In the genomic region with DNA sequence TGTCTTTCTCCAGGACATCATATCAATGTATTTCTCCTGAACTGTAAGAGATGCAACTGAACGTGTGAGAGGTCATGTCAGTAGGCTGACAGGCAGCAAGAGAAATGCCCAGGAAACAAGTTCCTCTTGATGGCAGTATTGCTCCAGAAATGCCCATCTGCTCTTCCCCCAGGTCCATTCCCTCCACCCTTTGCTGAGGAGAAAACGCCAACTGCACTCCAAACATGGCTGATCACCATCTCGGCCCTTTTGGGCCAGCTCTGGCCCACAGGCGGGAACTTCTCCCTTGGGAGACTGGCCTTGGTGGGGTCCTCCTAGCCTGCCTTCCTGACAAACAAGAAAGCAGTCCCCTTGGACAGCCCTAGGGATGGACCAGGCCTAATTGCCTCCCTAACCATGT, we compare ENCODE assay signal across 8 cellular contexts.
DNase-seq lines count a peak whose midpoint lies in the region; ATAC-seq and TF ChIP-seq lines count a peak whose summit lies in the region.

No MANE protein-coding gene starts in this region.

- TF ChIP-seq CTCF in right atrium auricular region (IDR thresholded peaks at IDR 0.05) (peak in 1 of 2 donors; percentile 58), colonic mucosa (IDR thresholded peaks at IDR 0.05) (peak; percentile 29)

- H3K9me3 Mint-ChIP-seq in activated CD4-positive, alpha-beta T cell treated with anti-CD3 and anti-CD28 coated beads for 36 hours (ENCODE audit: low read depth) = no peaks in the 10 kb centered on the region

- POLR2A ChIA-PET in activated CD4-positive, alpha-beta T cell treated with anti-CD3 and anti-CD28 coated beads for 36 hours (lab: Charles Lee) = no interaction called here

- H3K4me3 Mint-ChIP-seq in activated CD4-positive, alpha-beta T cell treated with anti-CD3 and anti-CD28 coated beads for 36 hours = no peak overlapping the region

- intact Hi-C loops in Right ventricle myocardium inferior (cut with DNase I) = no loop called here
- intact Hi-C loops in colonic mucosa (cut with DNase I) = no loop called here
- intact Hi-C loops in activated CD4-positive, alpha-beta T cell treated with anti-CD3 and anti-CD28 coated beads for 36 hours (cut with DNase I, micrococcal nuclease) = no loop called here

- no peaks in the 10 kb centered on the region for H3K9me3 ChIP-seq in right atrium auricular region
- H3K9me3 ChIP-seq in colonic mucosa = no peaks in the 10 kb centered on the region

- peak; percentile 55 for DNase-seq in right atrium auricular region (ENCODE audit: low spot score)
- DNase-seq in Right ventricle myocardium inferior (ENCODE audit: missing footprints) = no peak
- peak; percentile 5 to 14 for DNase-seq in NCI-H1930 (lab: John Stamatoyannopoulos, UW)
- peak; percentile 41 for DNase-seq in colonic mucosa
- no peak for DNase-seq in activated CD4-positive, alpha-beta T cell treated with anti-CD3 and anti-CD28 coated beads for 36 hours
- no peak for DNase-seq in stimulated activated CD8-positive, alpha-beta memory T cell treated with anti-CD3 and anti-CD28 coated beads, Interleukin-4, amount 100 ng/mL, for 48 hours

- no peaks in the 10 kb centered on the region for H3K4me1 Mint-ChIP-seq in activated CD4-positive, alpha-beta T cell treated with anti-CD3 and anti-CD28 coated beads for 36 hours

- no peak overlapping the region for H3K27ac Mint-ChIP-seq in activated CD4-positive, alpha-beta T cell treated with anti-CD3 and anti-CD28 coated beads for 36 hours

- H3K4me3 ChIP-seq in right atrium auricular region (no peak overlapping the region), colonic mucosa (no peak overlapping the region)

- no peaks in the 10 kb centered on the region for H3K36me3 Mint-ChIP-seq in activated CD4-positive, alpha-beta T cell treated with anti-CD3 and anti-CD28 coated beads for 36 hours (ENCODE audit: low read depth)

- H3K27ac ChIP-seq in right atrium auricular region (no peak overlapping the region), colonic mucosa (no peak overlapping the region), temporal lobe (ENCODE audit: low read depth, low read length) (peak overlapping the region; percentile 59)

- H3K36me3 ChIP-seq in right atrium auricular region (no peaks in the 10 kb centered on the region), colonic mucosa (no peaks in the 10 kb centered on the region)

- CTCF ChIA-PET in activated CD4-positive, alpha-beta T cell treated with anti-CD3 and anti-CD28 coated beads for 36 hours (lab: Charles Lee) = no interaction called here

- H3K27me3 ChIP-seq in right atrium auricular region = no peaks in the 10 kb centered on the region
- H3K27me3 ChIP-seq in colonic mucosa = no peaks in the 10 kb centered on the region

- ATAC-seq in Right ventricle myocardium inferior (no peak), GM19023 (IDR thresholded peaks at IDR 0.05; ENCODE audit: unreplicated experiment) (no peak)
- ATAC-seq in activated CD4-positive, alpha-beta T cell treated with anti-CD3 and anti-CD28 coated beads for 36 hours = no peak

- no peaks in the 10 kb centered on the region for H3K27me3 Mint-ChIP-seq in activated CD4-positive, alpha-beta T cell treated with anti-CD3 and anti-CD28 coated beads for 36 hours

- H3K4me1 ChIP-seq in right atrium auricular region (peaks cover 0 to 16% of the 10 kb centered on the region in 2 donors), colonic mucosa (peaks cover 5% of the 10 kb centered on the region)

- no peak overlapping the region for H3K9ac ChIP-seq in colonic mucosa (ENCODE audit: low read depth in 2 of 2, low read length in 2 of 2)

Comparison
In these comparisons a context has a peak if more than half of its experiments do, and no peak if none do; other contexts are left out.
1. DNase-seq: peak in right atrium auricular region (single experiment), NCI-H1930 (2 of 2) and colonic mucosa (single experiment); none in Right ventricle myocardium inferior (single experiment), activated CD4-positive, alpha-beta T cell treated with anti-CD3 and anti-CD28 coated beads for 36 hours (single experiment) and stimulated activated CD8-positive, alpha-beta memory T cell treated with anti-CD3 and anti-CD28 coated beads, Interleukin-4, amount 100 ng/mL, for 48 hours (single experiment).